8 cellular contexts compared by ENCODE assay signal in genomic region chr16:2156025-2156848, GRCh38. TPM values are rescaled to one million over a fixed set of nuclear protein-coding genes. Genes with fewer than 3 reads are reported as not detected.
DNase-seq lines count a peak whose midpoint lies in the region.

No MANE protein-coding gene starts in this region.

- H3K27me3 ChIP-seq in SJSA1 (replicated peaks) (no peaks in the 10 kb centered on the region), ectodermal cell (ENCODE audit: control insufficient read depth, insufficient read depth, low read length, poor library complexity, severe bottlenecking) (no peaks in the 10 kb centered on the region)

- H3K4me1 ChIP-seq in SJSA1 (replicated peaks) (peaks cover 34% of the 10 kb centered on the region), ectodermal cell (ENCODE audit: control insufficient read depth, insufficient read depth, low read length) (peaks cover 63% of the 10 kb centered on the region)

- H3K27ac ChIP-seq in SJSA1 = no peak overlapping the region
- peak overlapping the region; percentile 2 for H3K27ac ChIP-seq in ectodermal cell (ENCODE audit: insufficient read depth, low read depth, low read length, poor library complexity, severe bottlenecking)

- no peaks in the 10 kb centered on the region for H3K9me3 ChIP-seq in SJSA1 (replicated peaks)
- no peaks in the 10 kb centered on the region for H3K9me3 ChIP-seq in ectodermal cell (ENCODE audit: control insufficient read depth, low read length)

- DNase-seq in activated CD4-positive, alpha-beta T cell treated with anti-CD3 and anti-CD28 coated beads for 48 hours = peak; percentile 26
- DNase-seq in activated CD4-positive, alpha-beta T cell treated with anti-CD3 and anti-CD28 coated beads, Interleukin-2, amount 50 U/mL, for 4 hours = no peak
- DNase-seq in SJSA1 (ENCODE audit: low read depth in 1 of 2, low spot score in 2 of 2) = peak in 1 of 2 experiments; percentile 38
- peak; percentile 50 for DNase-seq in myocyte (ENCODE audit: low read depth)
- DNase-seq in GDM1 (lab: John Stamatoyannopoulos, UW) = no peak
- no peak for DNase-seq in HPDE6-E6E7 (ENCODE audit: extremely low spot score)
- DNase-seq in NCI-H2171 (lab: John Stamatoyannopoulos, UW) = no peak

- H3K36me3 ChIP-seq in SJSA1 (peaks cover 46% of the 10 kb centered on the region), ectodermal cell (ENCODE audit: control insufficient read depth, insufficient read depth, low read length) (peaks cover 4% of the 10 kb centered on the region)

- H3K4me3 ChIP-seq in SJSA1 (peak overlapping the region; percentile 64), ectodermal cell (ENCODE audit: insufficient read depth, low read depth, low read length) (peak overlapping the region; percentile 70)

- WGBS in ectodermal cell, 2 experiments = 9 to 10% methylated on average over 39 to 40 of the region's 41 CpGs

RNA-seq across cellular contexts. Expression of gene TRAF7, which starts 0.7 kb away (rescaled TPM):
- total RNA-seq in SJSA1 (2014; rRNA removed; shearing (Covaris generic)) = 26.4 and 39.5 TPM in 2 replicates
- 79.6 TPM for polyA plus RNA-seq in ectodermal cell (2013, experiment 1 of 4)
- 80.0 TPM for polyA plus RNA-seq in ectodermal cell (2013, experiment 2 of 4)
- 53.4 TPM for polyA plus RNA-seq in ectodermal cell (2013, experiment 3 of 4)
- polyA plus RNA-seq in ectodermal cell (2013, experiment 4 of 4) = 55.0 TPM
- 95.8 and 120 TPM in 2 replicates for total RNA-seq in myocyte
- polyA plus RNA-seq in myocyte (2012) = 120 TPM

RNA-seq across cellular contexts. Expression of gene RAB26, which starts 7.8 kb away (rescaled TPM):
- total RNA-seq in SJSA1 (2014; rRNA removed; shearing (Covaris generic)) = 0.16 TPM in 1 of 2 replicates, not detected in the other
- polyA plus RNA-seq in ectodermal cell (2013, experiment 1 of 4) = 2.9 TPM
- 3.4 TPM for polyA plus RNA-seq in ectodermal cell (2013, experiment 2 of 4)
- 3.6 TPM for polyA plus RNA-seq in ectodermal cell (2013, experiment 3 of 4)
- polyA plus RNA-seq in ectodermal cell (2013, experiment 4 of 4) = 4.9 TPM
- total RNA-seq in myocyte = 0.91 and 1.9 TPM in 2 replicates
- 1.6 TPM for polyA plus RNA-seq in myocyte (2012)

RNA-seq across cellular contexts. Expression of gene PKD1, which starts 20.5 kb away (rescaled TPM):
- 60.4 and 97.9 TPM in 2 replicates for total RNA-seq in SJSA1 (2014; rRNA removed; shearing (Covaris generic))
- polyA plus RNA-seq in ectodermal cell (2013, experiment 1 of 4) = 65.6 TPM
- 61.0 TPM for polyA plus RNA-seq in ectodermal cell (2013, experiment 2 of 4)
- 46.6 TPM for polyA plus RNA-seq in ectodermal cell (2013, experiment 3 of 4)
- polyA plus RNA-seq in ectodermal cell (2013, experiment 4 of 4) = 64.9 TPM
- 180 and 198 TPM in 2 replicates for total RNA-seq in myocyte
- polyA plus RNA-seq in myocyte (2012) = 142 TPM

RNA-seq across cellular contexts. Expression of gene CASKIN1, which starts 40.2 kb away (rescaled TPM):
- not detected in 2 replicates for total RNA-seq in SJSA1 (2014; rRNA removed; shearing (Covaris generic))
- 6.3 TPM for polyA plus RNA-seq in ectodermal cell (2013, experiment 1 of 4)
- 6.1 TPM for polyA plus RNA-seq in ectodermal cell (2013, experiment 2 of 4)
- 6.8 TPM for polyA plus RNA-seq in ectodermal cell (2013, experiment 3 of 4)
- 6.9 TPM for polyA plus RNA-seq in ectodermal cell (2013, experiment 4 of 4)
- 1.0 and 1.4 TPM in 2 replicates for total RNA-seq in myocyte
- 2.3 TPM for polyA plus RNA-seq in myocyte (2012)

RNA-seq across cellular contexts. Expression of gene MLST8, which starts 49.0 kb away (rescaled TPM):
- 25.3 and 34.1 TPM in 2 replicates for total RNA-seq in SJSA1 (2014; rRNA removed; shearing (Covaris generic))
- polyA plus RNA-seq in ectodermal cell (2013, experiment 1 of 4) = 95.1 TPM
- 95.9 TPM for polyA plus RNA-seq in ectodermal cell (2013, experiment 2 of 4)
- 78.6 TPM for polyA plus RNA-seq in ectodermal cell (2013, experiment 3 of 4)
- 82.2 TPM for polyA plus RNA-seq in ectodermal cell (2013, experiment 4 of 4)
- 30.3 and 46.9 TPM in 2 replicates for total RNA-seq in myocyte
- 71.7 TPM for polyA plus RNA-seq in myocyte (2012)

Comparison
In these comparisons a context has a peak if more than half of its experiments do, and no peak if none do; other contexts are left out.
1. DNase-seq: peak in activated CD4-positive, alpha-beta T cell treated with anti-CD3 and anti-CD28 coated beads for 48 hours (single experiment) and myocyte (single experiment); none in activated CD4-positive, alpha-beta T cell treated with anti-CD3 and anti-CD28 coated beads, Interleukin-2, amount 50 U/mL, for 4 hours (0 of 2), GDM1 (single experiment), HPDE6-E6E7 (single experiment) and NCI-H2171 (single experiment).